ENCODE assay signal across 9 cellular contexts in genomic region chr11:44134625-44135024, GRCh38.
"Had no signal": no experiment of that assay in that cellular context is flagged by ENCODE, and none has a peak within 500 bp of the region (broad histone marks: within the 10 kb centered on the region; RNA-seq: fewer than 3 reads in every experiment).

No MANE protein-coding gene starts in this region.

- H3K9ac ChIP-seq: GM23248, KMS-11 had no signal

- H3K4me3 ChIP-seq: GM23248, HAP-1 had no signal

- H3K4me1 ChIP-seq: HAP-1 had no signal

- H3K9me3 ChIP-seq: HAP-1 had no signal

- ATAC-seq: HCT116 had no signal

- H3K27ac ChIP-seq: GM23248, KMS-11 had no signal

- DNase-seq: GM23248, GOT3, H7, IMR-90, Karpas-422, KBM-7 had no signal
